In genomic region chr5:35545190-35545589, GRCh38 we compare ENCODE assay signal across 21 cellular contexts.
DNase-seq lines count a peak whose midpoint lies in the region; ATAC-seq and TF ChIP-seq lines count a peak whose summit lies in the region.
"Had no signal": no experiment of that assay in that cellular context is flagged by ENCODE, and none has a peak within 500 bp of the region (broad histone marks: within the 10 kb centered on the region; RNA-seq: fewer than 3 reads in every experiment).

No MANE protein-coding gene starts in this region.

- H2AFZ ChIP-seq in Loucy (ENCODE audit: low read length): 0 out of 2 replicates have a peak overlapping the region, but pooled peaks have one; percentile 26

- no peaks in the 10 kb centered on the region for H3K9me2 ChIP-seq in Loucy (replicated peaks; ENCODE audit: low read depth, low read length)

- H3K79me2 ChIP-seq in Loucy (ENCODE audit: insufficient read depth, low read length): no peaks in the 10 kb centered on the region

- ATAC-seq in activated T-helper 17 cell treated with anti-CD3 and anti-CD28 coated beads, Interleukin-2, amount 50 U/mL, for 72 hours (replicated peaks): no peak
- ATAC-seq: GM12878 had no signal

- H3K36me3 Mint-ChIP-seq in activated CD4-positive, alpha-beta T cell treated with anti-CD3 and anti-CD28 coated beads, Interleukin-2, amount 10 ng/mL, durations not matched to agents 24 days and 14 days (ENCODE audit: low read depth): no peaks in the 10 kb centered on the region
- no peaks in the 10 kb centered on the region for H3K36me3 Mint-ChIP-seq in CD14-positive monocyte
- no peaks in the 10 kb centered on the region for H3K36me3 Mint-ChIP-seq in activated T-helper 17 cell treated with anti-CD3 and anti-CD28 coated beads, Interleukin-2, amount 50 U/mL, for 72 hours (ENCODE audit: low read depth)
- H3K36me3 Mint-ChIP-seq: CD4-positive, CD25-positive, alpha-beta regulatory T cell had no signal

- H3K9ac ChIP-seq in Loucy (ENCODE audit: low read depth, low read length, poor library complexity, severe bottlenecking): no peak overlapping the region

- H3K4me1 ChIP-seq in Loucy (ENCODE audit: insufficient read depth, low read length, poor library complexity, severe bottlenecking): no peaks in the 10 kb centered on the region

- H4K20me1 ChIP-seq in Loucy (ENCODE audit: insufficient read depth, low read length, poor library complexity, severe bottlenecking): no peaks in the 10 kb centered on the region

- no peaks in the 10 kb centered on the region for H3K9me3 ChIP-seq in Loucy (ENCODE audit: insufficient read depth, low read depth, low read length)

- intact Hi-C loops in activated CD4-positive, alpha-beta T cell treated with anti-CD3 and anti-CD28 coated beads, Interleukin-2, amount 10 ng/mL, durations not matched to agents 24 days and 14 days (cut with micrococcal nuclease): no loop called here
- intact Hi-C loops in CD14-positive monocyte (cut with micrococcal nuclease): no loop called here

- no peak overlapping the region for H3K4me3 ChIP-seq in Loucy (ENCODE audit: low read length, poor library complexity, severe bottlenecking)
- H3K4me3 ChIP-seq: GM12878 had no signal

- peak overlapping the region; percentile 2 for H3K4me3 Mint-ChIP-seq in activated CD4-positive, alpha-beta T cell treated with anti-CD3 and anti-CD28 coated beads, Interleukin-2, amount 10 ng/mL, durations not matched to agents 24 days and 14 days
- H3K4me3 Mint-ChIP-seq in CD14-positive monocyte: peak overlapping the region; percentile 34 to 47
- H3K4me3 Mint-ChIP-seq in activated T-helper 17 cell treated with anti-CD3 and anti-CD28 coated beads, Interleukin-2, amount 50 U/mL, for 72 hours: peak overlapping the region; percentile 22
- H3K4me3 Mint-ChIP-seq: CD4-positive, CD25-positive, alpha-beta regulatory T cell had no signal

- no peaks in the 10 kb centered on the region for H3K9me3 Mint-ChIP-seq in activated CD4-positive, alpha-beta T cell treated with anti-CD3 and anti-CD28 coated beads, Interleukin-2, amount 10 ng/mL, durations not matched to agents 24 days and 14 days
- peaks cover 0 to 7% (median 3%) of the 10 kb centered on the region in 7 donors for H3K9me3 Mint-ChIP-seq in CD14-positive monocyte
- H3K9me3 Mint-ChIP-seq in activated T-helper 17 cell treated with anti-CD3 and anti-CD28 coated beads, Interleukin-2, amount 50 U/mL, for 72 hours: peaks cover 3% of the 10 kb centered on the region

- H3K27me3 ChIP-seq in Loucy (ENCODE audit: insufficient read depth, low read length, poor library complexity, severe bottlenecking): no peaks in the 10 kb centered on the region

- no peak overlapping the region for H3K4me2 ChIP-seq in Loucy (ENCODE audit: low read depth, low read length, poor library complexity, severe bottlenecking)

- no peak overlapping the region for H3K27ac Mint-ChIP-seq in activated CD4-positive, alpha-beta T cell treated with anti-CD3 and anti-CD28 coated beads, Interleukin-2, amount 10 ng/mL, durations not matched to agents 24 days and 14 days
- peak overlapping the region in 3 of 7 donors; percentile 13 to 61 (median 55) for H3K27ac Mint-ChIP-seq in CD14-positive monocyte
- H3K27ac Mint-ChIP-seq in activated T-helper 17 cell treated with anti-CD3 and anti-CD28 coated beads, Interleukin-2, amount 50 U/mL, for 72 hours: no peak overlapping the region
- H3K27ac Mint-ChIP-seq: CD4-positive, CD25-positive, alpha-beta regulatory T cell had no signal

- peaks cover 7% of the 10 kb centered on the region for H3K4me1 Mint-ChIP-seq in activated CD4-positive, alpha-beta T cell treated with anti-CD3 and anti-CD28 coated beads, Interleukin-2, amount 10 ng/mL, durations not matched to agents 24 days and 14 days
- peaks cover 22% of the 10 kb centered on the region for H3K4me1 Mint-ChIP-seq in CD14-positive monocyte
- peaks cover 5% of the 10 kb centered on the region for H3K4me1 Mint-ChIP-seq in activated T-helper 17 cell treated with anti-CD3 and anti-CD28 coated beads, Interleukin-2, amount 50 U/mL, for 72 hours

- DNase-seq in activated CD4-positive, alpha-beta T cell treated with anti-CD3 and anti-CD28 coated beads, Interleukin-2, amount 10 ng/mL, durations not matched to agents 24 days and 14 days: no peak
- DNase-seq in activated CD4-positive, alpha-beta T cell treated with anti-CD3 and anti-CD28 coated beads for 1 hour: no peak
- no peak for DNase-seq in CD14-positive monocyte (ENCODE audit: low spot score)
- DNase-seq in DMS53 (lab: John Stamatoyannopoulos, UW): no peak
- no peak for DNase-seq in NCI-H2227 treated with DMSO at 0.1 percent for 48 hours (lab: John Stamatoyannopoulos, UW)
- no peak for DNase-seq in NCI-H187 treated with DMSO at 0.1 percent for 48 hours (lab: John Stamatoyannopoulos, UW)
- DNase-seq: ACHN; CD4-positive, CD25-positive, alpha-beta regulatory T cell; HCEC 1CT; Karpas-422; NCI-H1092 treated with DMSO at 0.1 percent for 48 hours; NCI-H1436; NCI-H187; NCI-H2107; NCI-H446 treated with DMSO at 0.1 percent for 48 hours; NCI-H526; NCI-H82; SHP77 had no signal

- no peaks in the 10 kb centered on the region for H3K36me3 ChIP-seq in Loucy (ENCODE audit: insufficient read depth, low read length)

- H3F3A ChIP-seq in Loucy (ENCODE audit: low read depth): no peaks in the 10 kb centered on the region

- peaks cover 5% of the 10 kb centered on the region for H3K27me3 Mint-ChIP-seq in activated CD4-positive, alpha-beta T cell treated with anti-CD3 and anti-CD28 coated beads, Interleukin-2, amount 10 ng/mL, durations not matched to agents 24 days and 14 days
- H3K27me3 Mint-ChIP-seq in CD14-positive monocyte (ENCODE audit: low read depth in 3 of 3): no peaks in the 10 kb centered on the region
- H3K27me3 Mint-ChIP-seq in activated T-helper 17 cell treated with anti-CD3 and anti-CD28 coated beads, Interleukin-2, amount 50 U/mL, for 72 hours: peaks cover 19% of the 10 kb centered on the region

- TF ChIP-seq CTCF in CD14-positive monocyte (IDR thresholded peaks at IDR 0.05): no peak
- TF ChIP-seq CTCF in Loucy (conservative IDR thresholded peaks at IDR 0.05; ENCODE audit: low read length): no peak
